In genomic region chrX:48427027-48427716, GRCh38 we compare ENCODE assay signal across 8 cellular contexts. TPM values are rescaled to one million over a fixed set of nuclear protein-coding genes. Genes with fewer than 3 reads are reported as not detected.
"Had no signal": no experiment of that assay in that cellular context is flagged by ENCODE, and none has a peak within 500 bp of the region (broad histone marks: within the 10 kb centered on the region; RNA-seq: fewer than 3 reads in every experiment).

No MANE protein-coding gene starts in this region.

RNA-seq across cellular contexts. Expression of gene SSX4B, which starts 15.4 kb away (rescaled TPM):
- total RNA-seq: activated CD4-positive, alpha-beta T cell treated with anti-CD3 and anti-CD28 coated beads, Interleukin-2, amount 10 ng/mL, durations not matched to agents 7 days and 5 days; activated naive CD4-positive, alpha-beta T cell treated with anti-CD3 and anti-CD28 coated beads for 36 hours; aorta; cardiac muscle cell; chondrocyte; Peyer's patch; Right ventricle myocardium superior; T-helper 2 cell treated with Interferon-gamma antibody and Interleukin-4, amounts not matched to agents 100 ng/mL and 5 ng/mL, for 36 hours had no signal
- polyA plus RNA-seq: aorta, cardiac muscle cell had no signal

RNA-seq across cellular contexts. Expression of gene SLC38A5, which starts 42.9 kb away (rescaled TPM):
- total RNA-seq: cardiac muscle cell had no signal
- polyA plus RNA-seq: cardiac muscle cell had no signal

RNA-seq across cellular contexts. Expression of gene SSX4, which starts 43.8 kb away (rescaled TPM):
- total RNA-seq: activated CD4-positive, alpha-beta T cell treated with anti-CD3 and anti-CD28 coated beads, Interleukin-2, amount 10 ng/mL, durations not matched to agents 7 days and 5 days; activated naive CD4-positive, alpha-beta T cell treated with anti-CD3 and anti-CD28 coated beads for 36 hours; aorta; cardiac muscle cell; chondrocyte; Peyer's patch; Right ventricle myocardium superior; T-helper 2 cell treated with Interferon-gamma antibody and Interleukin-4, amounts not matched to agents 100 ng/mL and 5 ng/mL, for 36 hours had no signal
- polyA plus RNA-seq: aorta, cardiac muscle cell had no signal
